2 cellular contexts compared by ENCODE assay signal in genomic region chr9:128297221-128297773, GRCh38.
A peak's percentile ranks its signal among the peaks of the same experiment; 100 is the strongest.
TF ChIP-seq lines count a peak whose summit lies in the region.

No MANE protein-coding gene starts in this region.

TF ChIP-seq in IMR-90, 13 proteins besides CTCF, POLR2A, EP300 and RAD21:
- TF ChIP-seq SMC3 (IDR thresholded peaks at IDR 0.05; ENCODE audit: low read depth, low read length) = no peak
- no peak for TF ChIP-seq ELK1 (IDR thresholded peaks at IDR 0.05; ENCODE audit: borderline replicate concordance, low read depth, low read length)
- no peak for TF ChIP-seq CEBPB (IDR thresholded peaks at IDR 0.05; ENCODE audit: low read depth, low read length)
- TF ChIP-seq MAFK (IDR thresholded peaks at IDR 0.05; ENCODE audit: low read depth, low read length) = no peak
- no peak for TF ChIP-seq MXI1 (IDR thresholded peaks at IDR 0.05; ENCODE audit: borderline replicate concordance, low read depth, low read length)
- no peak for TF ChIP-seq MAZ (IDR thresholded peaks at IDR 0.05; ENCODE audit: borderline replicate concordance, low read depth, low read length)
- no peak for TF ChIP-seq RCOR1 (IDR thresholded peaks at IDR 0.05; ENCODE audit: insufficient replicate concordance, low read length)
- TF ChIP-seq NFE2L2 (IDR thresholded peaks at IDR 0.05; ENCODE audit: low read depth, low read length) = no peak
- TF ChIP-seq RFX5 (IDR thresholded peaks at IDR 0.05; ENCODE audit: low read depth, low read length) = no peak
- no peak for TF ChIP-seq BHLHE40 (IDR thresholded peaks at IDR 0.05; ENCODE audit: low read depth, low read length)
- TF ChIP-seq, protein P1, sequence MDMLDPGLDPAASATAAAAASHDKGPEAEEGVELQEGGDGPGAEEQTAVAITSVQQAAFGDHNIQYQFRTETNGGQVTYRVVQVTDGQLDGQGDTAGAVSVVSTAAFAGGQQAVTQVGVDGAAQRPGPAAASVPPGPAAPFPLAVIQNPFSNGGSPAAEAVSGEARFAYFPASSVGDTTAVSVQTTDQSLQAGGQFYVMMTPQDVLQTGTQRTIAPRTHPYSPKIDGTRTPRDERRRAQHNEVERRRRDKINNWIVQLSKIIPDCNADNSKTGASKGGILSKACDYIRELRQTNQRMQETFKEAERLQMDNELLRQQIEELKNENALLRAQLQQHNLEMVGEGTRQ (IDR thresholded peaks at IDR 0.05; ENCODE audit: low read depth, low read length) = no peak
- TF ChIP-seq FOS (IDR thresholded peaks at IDR 0.05; ENCODE audit: low read depth, low read length) = no peak
- no peak for TF ChIP-seq CHD1 (IDR thresholded peaks at IDR 0.05; ENCODE audit: low read depth, low read length)

TF ChIP-seq in H1, 55 proteins besides CTCF, POLR2A, EP300 and RAD21:
- TF ChIP-seq HDAC6 (IDR thresholded peaks at IDR 0.05; ENCODE audit: low read depth, low read length) = no peak
- TF ChIP-seq PHF8 (conservative IDR thresholded peaks at IDR 0.05; ENCODE audit: low read depth, low read length) = no peak
- no peak for TF ChIP-seq MAFK (IDR thresholded peaks at IDR 0.05; ENCODE audit: low read depth, low read length)
- TF ChIP-seq KDM1A (IDR thresholded peaks at IDR 0.05; ENCODE audit: borderline replicate concordance, low read length) = 0 out of 2 replicates have a peak, but pooled peaks have one; percentile 18
